Comparison of ENCODE assay signal across 15 cellular contexts in genomic region chr1:41582004-41582325, GRCh38.
"Had no signal": no experiment of that assay in that cellular context is flagged by ENCODE, and none has a peak within 500 bp of the region (broad histone marks: within the 10 kb centered on the region; RNA-seq: fewer than 3 reads in every experiment).

No MANE protein-coding gene starts in this region.

- H3K27ac ChIP-seq: colonic mucosa, foreskin keratinocyte, hepatocyte, suprapubic skin, thyroid gland had no signal

- H3K4me2 ChIP-seq: hepatocyte had no signal

- H3K4me3 Mint-ChIP-seq: naive B cell, nephron, type B pancreatic cell had no signal

- H3K27me3 ChIP-seq: colonic mucosa, foreskin keratinocyte, hepatocyte, suprapubic skin, thyroid gland had no signal

- H3K27me3 Mint-ChIP-seq: naive B cell had no signal

- DNase-seq: colonic mucosa; dermis blood vessel endothelial cell; erythroblast; foreskin keratinocyte; mesendoderm; naive B cell; stimulated activated CD4-positive, alpha-beta T cell treated with anti-CD3 and anti-CD28 coated beads, Interleukin-2, amount 100 ng/mL, for 24 hours; stimulated activated CD4-positive, alpha-beta T cell treated with anti-CD3 and anti-CD28 coated beads, Interleukin-4, amount 100 ng/mL, for 4 hours; stimulated activated naive CD4-positive, alpha-beta T cell treated with Interleukin-2 at 50 U/mL for 16 hours; thyroid gland had no signal

- H3K9me3 Mint-ChIP-seq: naive B cell, nephron, type B pancreatic cell had no signal

- H3K36me3 ChIP-seq: colonic mucosa, thyroid gland had no signal

- H3K27ac Mint-ChIP-seq: type B pancreatic cell had no signal

- ATAC-seq: foreskin keratinocyte, sciatic nerve had no signal

- H3K9me3 ChIP-seq: colonic mucosa, suprapubic skin, thyroid gland had no signal

- H2AFZ ChIP-seq: hepatocyte had no signal

- H3K36me3 Mint-ChIP-seq: type B pancreatic cell had no signal

- H3K79me2 ChIP-seq: hepatocyte had no signal

- H3K4me3 ChIP-seq: colonic mucosa, hepatocyte, suprapubic skin, thyroid gland had no signal

- H3K4me1 ChIP-seq: colonic mucosa, foreskin keratinocyte, suprapubic skin, thyroid gland had no signal
